Comparison of ENCODE assay signal across 8 cellular contexts in the genomic region with DNA sequence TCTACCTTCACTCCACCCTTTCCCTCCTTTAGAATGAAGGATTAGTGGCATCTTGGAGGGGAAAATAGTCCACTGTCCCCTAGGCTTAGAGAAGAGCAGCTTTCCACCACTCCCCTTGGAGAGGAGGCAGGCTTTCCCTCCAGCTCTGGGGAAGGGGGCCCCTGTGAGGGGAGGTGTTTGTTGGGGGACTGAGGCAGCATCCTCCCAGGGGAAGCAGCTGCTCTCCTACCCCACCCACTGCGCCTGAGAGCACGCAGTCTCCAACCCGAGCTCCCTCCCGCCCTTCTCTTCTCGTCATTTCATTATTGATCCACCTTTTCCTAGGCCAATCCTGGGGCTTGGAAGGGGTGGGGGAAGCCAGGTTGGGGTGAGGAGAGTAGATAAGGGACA. TPM values are rescaled to one million over a fixed set of nuclear protein-coding genes. Genes with fewer than 3 reads are reported as not detected.
A peak's percentile ranks its signal among the peaks of the same experiment; 100 is the strongest.
DNase-seq lines count a peak whose midpoint lies in the region; ATAC-seq and TF ChIP-seq lines count a peak whose summit lies in the region.

No MANE protein-coding gene starts in this region.

- ATAC-seq in HG03442 (IDR thresholded peaks at IDR 0.05; ENCODE audit: unreplicated experiment): no peak

- WGBS in urinary bladder: 1% methylated on average over 5 of the region's 5 CpGs

- peak in 4 of 5 donors; percentile 2 to 53 (median 13) for DNase-seq in CD8-positive, alpha-beta memory T cell
- peak; percentile 32 to 35 for DNase-seq in Kasumi-1 (lab: John Stamatoyannopoulos, UW)
- DNase-seq in activated CD4-positive, alpha-beta memory T cell treated with anti-CD3 and anti-CD28 coated beads, Interleukin-2, amount 10 ng/mL, durations not matched to agents 7 days and 5 days: peak; percentile 42
- peak; percentile 21 for DNase-seq in epithelial cell of esophagus (ENCODE audit: low read depth)
- no peak for DNase-seq in dedifferentiated amniotic fluid mesenchymal stem cell (ENCODE audit: extremely low spot score)

- H3K4me3 ChIP-seq in CD8-positive, alpha-beta memory T cell (ENCODE audit: low read length): peak overlapping the region; percentile 76
- H3K4me3 ChIP-seq in epithelial cell of esophagus (ENCODE audit: low read length): peak overlapping the region; percentile 78
- peak overlapping the region; percentile 99 for H3K4me3 ChIP-seq in urinary bladder (ENCODE audit: low read depth, low read length)

- no peaks in the 10 kb centered on the region for H3K9me3 Mint-ChIP-seq in CD8-positive, alpha-beta memory T cell
- H3K9me3 Mint-ChIP-seq in activated CD4-positive, alpha-beta memory T cell treated with anti-CD3 and anti-CD28 coated beads, Interleukin-2, amount 10 ng/mL, durations not matched to agents 7 days and 5 days: no peaks in the 10 kb centered on the region
- H3K9me3 Mint-ChIP-seq in nephron: no peaks in the 10 kb centered on the region

- POLR2A ChIA-PET in CD8-positive, alpha-beta memory T cell (lab: Charles Lee): interaction anchor here (1.5 to 1.6 kb wide), 3 partner anchors 26 to 39 kb away, joined by 3 to 10 read pairs (median 5); no protein-coding TSS in a partner anchor
- POLR2A ChIA-PET in activated CD4-positive, alpha-beta memory T cell treated with anti-CD3 and anti-CD28 coated beads, Interleukin-2, amount 10 ng/mL, durations not matched to agents 7 days and 5 days (lab: Charles Lee): interaction anchor here (0.6 to 3.1 kb wide), 9 partner anchors 10 to 228 kb away, joined by 3 to 28 read pairs (median 4); a partner anchor contains a TSS

- peaks cover 0 to 50% (median 4%) of the 10 kb centered on the region in 3 donors for H3K36me3 Mint-ChIP-seq in CD8-positive, alpha-beta memory T cell
- H3K36me3 Mint-ChIP-seq in activated CD4-positive, alpha-beta memory T cell treated with anti-CD3 and anti-CD28 coated beads, Interleukin-2, amount 10 ng/mL, durations not matched to agents 7 days and 5 days (ENCODE audit: low read depth): peaks cover 40% of the 10 kb centered on the region
- H3K36me3 Mint-ChIP-seq in nephron (ENCODE audit: low read depth): peaks cover 12% of the 10 kb centered on the region

- no peaks in the 10 kb centered on the region for H3K36me3 ChIP-seq in CD8-positive, alpha-beta memory T cell (ENCODE audit: insufficient read depth, low read length)
- no peaks in the 10 kb centered on the region for H3K36me3 ChIP-seq in urinary bladder (ENCODE audit: insufficient read depth)

- TF ChIP-seq CTCF in epithelial cell of esophagus (IDR thresholded peaks at IDR 0.05; ENCODE audit: insufficient read depth, low read depth, low read length, missing control alignments): no peak
- no peak for TF ChIP-seq CTCF in nephron (IDR thresholded peaks at IDR 0.05; ENCODE audit: unreplicated experiment in 3 of 3)

- H3K4me1 Mint-ChIP-seq in CD8-positive, alpha-beta memory T cell: peaks cover 52 to 53% (median 53%) of the 10 kb centered on the region in 3 donors
- peaks cover 58% of the 10 kb centered on the region for H3K4me1 Mint-ChIP-seq in activated CD4-positive, alpha-beta memory T cell treated with anti-CD3 and anti-CD28 coated beads, Interleukin-2, amount 10 ng/mL, durations not matched to agents 7 days and 5 days
- H3K4me1 Mint-ChIP-seq in nephron: peaks cover 61% of the 10 kb centered on the region

- H3K4me1 ChIP-seq in CD8-positive, alpha-beta memory T cell (ENCODE audit: insufficient read depth, low read length): peaks cover 46% of the 10 kb centered on the region
- peaks cover 2% of the 10 kb centered on the region for H3K4me1 ChIP-seq in urinary bladder (ENCODE audit: insufficient read depth)

- CTCF ChIA-PET in CD8-positive, alpha-beta memory T cell (lab: Charles Lee): no interaction called here
- CTCF ChIA-PET in activated CD4-positive, alpha-beta memory T cell treated with anti-CD3 and anti-CD28 coated beads, Interleukin-2, amount 10 ng/mL, durations not matched to agents 7 days and 5 days (lab: Charles Lee): interaction anchor here (1.1 to 1.5 kb wide), 2 partner anchors 11 to 239 kb away, joined by 4 to 5 read pairs; no protein-coding TSS in a partner anchor

- peak overlapping the region; percentile 91 to 99 (median 95) for H3K4me3 Mint-ChIP-seq in CD8-positive, alpha-beta memory T cell
- peak overlapping the region; percentile 93 for H3K4me3 Mint-ChIP-seq in activated CD4-positive, alpha-beta memory T cell treated with anti-CD3 and anti-CD28 coated beads, Interleukin-2, amount 10 ng/mL, durations not matched to agents 7 days and 5 days
- H3K4me3 Mint-ChIP-seq in nephron: peak overlapping the region; percentile 98

- no peaks in the 10 kb centered on the region for H3K27me3 ChIP-seq in CD8-positive, alpha-beta memory T cell (ENCODE audit: insufficient read depth, low read length, poor library complexity, severe bottlenecking)

- peak overlapping the region; percentile 92 to 99 (median 97) for H3K27ac Mint-ChIP-seq in CD8-positive, alpha-beta memory T cell
- H3K27ac Mint-ChIP-seq in activated CD4-positive, alpha-beta memory T cell treated with anti-CD3 and anti-CD28 coated beads, Interleukin-2, amount 10 ng/mL, durations not matched to agents 7 days and 5 days: peak overlapping the region; percentile 91
- H3K27ac Mint-ChIP-seq in nephron: peak overlapping the region; percentile 81 to 87 (median 87)

- peaks cover 0 to 7% of the 10 kb centered on the region in 2 donors for H3K27me3 Mint-ChIP-seq in CD8-positive, alpha-beta memory T cell
- H3K27me3 Mint-ChIP-seq in activated CD4-positive, alpha-beta memory T cell treated with anti-CD3 and anti-CD28 coated beads, Interleukin-2, amount 10 ng/mL, durations not matched to agents 7 days and 5 days: no peaks in the 10 kb centered on the region
- peaks cover 3% of the 10 kb centered on the region for H3K27me3 Mint-ChIP-seq in nephron (ENCODE audit: low read depth)

- peak overlapping the region; percentile 89 for H3K27ac ChIP-seq in CD8-positive, alpha-beta memory T cell (ENCODE audit: low read depth, low read length)
- peak overlapping the region; percentile 97 for H3K27ac ChIP-seq in urinary bladder (ENCODE audit: low read depth)

- no peaks in the 10 kb centered on the region for H3K9me3 ChIP-seq in CD8-positive, alpha-beta memory T cell (ENCODE audit: low read length)

RNA-seq across cellular contexts. Expression of a gene that starts 1.4 kb away (rescaled TPM):
- total RNA-seq in CD8-positive, alpha-beta memory T cell: 10 to 100 TPM; 80.0 to 80.6 TPM
- 40.5 TPM for polyA plus RNA-seq in CD8-positive, alpha-beta memory T cell
- 100 to 1,000 TPM in 1 of 2 experiments, 10 to 100 TPM in 1; 94.6 to 102 TPM for total RNA-seq in activated CD4-positive, alpha-beta memory T cell treated with anti-CD3 and anti-CD28 coated beads, Interleukin-2, amount 10 ng/mL, durations not matched to agents 7 days and 5 days
- total RNA-seq in urinary bladder: 82.4 TPM
- 19.6 TPM for polyA plus RNA-seq in urinary bladder

RNA-seq across cellular contexts. Expression of a gene that starts 36.3 kb away (rescaled TPM):
- total RNA-seq in CD8-positive, alpha-beta memory T cell: 100 to 1,000 TPM; 277 to 280 TPM
- 632 TPM for polyA plus RNA-seq in CD8-positive, alpha-beta memory T cell
- 100 to 1,000 TPM; 251 to 260 TPM for total RNA-seq in activated CD4-positive, alpha-beta memory T cell treated with anti-CD3 and anti-CD28 coated beads, Interleukin-2, amount 10 ng/mL, durations not matched to agents 7 days and 5 days
- 70.1 TPM for total RNA-seq in urinary bladder
- 210 TPM for polyA plus RNA-seq in urinary bladder
